ENCODE assay signal across 11 cellular contexts in genomic region chr1:183873642-183874041, GRCh38.
DNase-seq lines count a peak whose midpoint lies in the region; ATAC-seq and TF ChIP-seq lines count a peak whose summit lies in the region.
"Had no signal": no experiment of that assay in that cellular context is flagged by ENCODE, and none has a peak within 500 bp of the region (broad histone marks: within the 10 kb centered on the region; RNA-seq: fewer than 3 reads in every experiment).

No MANE protein-coding gene starts in this region.

- no peaks in the 10 kb centered on the region for H3K27me3 ChIP-seq in IMR-90 (ENCODE audit: control insufficient read depth, insufficient read depth, low read length)
- H3K27me3 ChIP-seq in sigmoid colon, result no peaks in the 10 kb centered on the region
- H3K27me3 ChIP-seq: pancreas had no signal

- H3K4me3 Mint-ChIP-seq in endothelial cell (ENCODE audit: unreplicated experiment), result no peak overlapping the region

- H3K79me1 ChIP-seq in IMR-90 (ENCODE audit: low read depth in 1 of 2, low read length in 2 of 2), result peaks cover 0 to 7% of the 10 kb centered on the region in 2 experiments; a peak in 1 of 4 replicates

- no TSS peak for BruUV-seq in IMR-90 (replicated peaks; lab: Mats Ljungman, UMichigan)

- no peak overlapping the region for H3K18ac ChIP-seq in IMR-90 (ENCODE audit: low read depth, low read length)

- TF ChIP-seq RAD21 in IMR-90 (IDR thresholded peaks at IDR 0.05; ENCODE audit: low read length), result no peak

- no peaks in the 10 kb centered on the region for H3K9me3 Mint-ChIP-seq in endothelial cell (ENCODE audit: unreplicated experiment)
- H3K9me3 Mint-ChIP-seq: dendritic cell treated with granulocyte-macrophage colony-stimulating factor and Interleukin-4, amounts not matched to agents 40 ng/mL and 50 ng/mL, for 4 days had no signal

- CTCF ChIA-PET in IMR-90 (lab: Yijun Ruan, JAX), result no interaction called here

- no CpG with 5 or more reads among the region's 3 CpGs for WGBS in IMR-90 (ENCODE audit: extremely low coverage in 2 of 2, insufficient read length in 1 of 2), 2 experiments
- WGBS in sigmoid colon, 2 donors, result 40 to 72% methylated on average over 3 of the region's 3 CpGs

- peaks cover 5% of the 10 kb centered on the region for H3K27me3 Mint-ChIP-seq in endothelial cell (ENCODE audit: unreplicated experiment)
- H3K27me3 Mint-ChIP-seq: dendritic cell treated with granulocyte-macrophage colony-stimulating factor and Interleukin-4, amounts not matched to agents 40 ng/mL and 50 ng/mL, for 4 days had no signal

- H2BK20ac ChIP-seq in IMR-90 (ENCODE audit: low read depth, low read length), result no peak overlapping the region

- H2BK15ac ChIP-seq in IMR-90 (ENCODE audit: low read depth, low read length), result peak overlapping the region; percentile 47; the same call in 1 of the 3 replicates

- H3K23ac ChIP-seq in IMR-90 (ENCODE audit: low read depth, low read length), result no peak overlapping the region

- no peak overlapping the region for H2AK5ac ChIP-seq in IMR-90 (ENCODE audit: low read depth, low read length)

- no peak overlapping the region for H2AFZ ChIP-seq in IMR-90 (replicated peaks; ENCODE audit: low read length, poor library complexity)

- in situ Hi-C loops in IMR-90 (cut with MboI; ENCODE audit: low sequenced_read_pairs), result no loop called here

- POLR2A ChIA-PET in IMR-90 (lab: Charles Lee; ENCODE audit: unreplicated experiment), result no interaction called here

- H2BK5ac ChIP-seq in IMR-90 (ENCODE audit: low read depth, low read length, poor library complexity, severe bottlenecking), result no peak overlapping the region

- DNase-seq in DMS53 (lab: John Stamatoyannopoulos, UW) (peak; percentile 18), DMS53 treated with DMSO at 0.1 percent for 48 hours (lab: John Stamatoyannopoulos, UW; ENCODE audit: unreplicated experiment) (no peak), IMR-90 (no peak), endothelial cell (ENCODE audit: low spot score) (peak; percentile 10), sigmoid colon (no peak), glomerular visceral epithelial cell (ENCODE audit: extremely low spot score) (no peak)
- DNase-seq in stimulated activated CD4-positive, alpha-beta T cell treated with anti-CD3 and anti-CD28 coated beads, Interleukin-1b, Interleukin-23, amount 100 ng/mL, for 48 hours, result no peak
- DNase-seq in activated CD4-positive, alpha-beta T cell treated with anti-CD3 and anti-CD28 coated beads for 1 hour, result no peak
- DNase-seq: 8988T, pancreas had no signal

- TF ChIP-seq EP300 in sigmoid colon (IDR thresholded peaks at IDR 0.05), result no peak

- H3K27ac ChIP-seq in IMR-90 (ENCODE audit: insufficient read depth, low read length) (no peak overlapping the region), sigmoid colon (peak overlapping the region; percentile 16 to 75 (median 64))

- H3K4me3 ChIP-seq in IMR-90 (ENCODE audit: insufficient read depth, low read depth, low read length) (no peak overlapping the region), sigmoid colon (no peak overlapping the region)
- H3K4me3 ChIP-seq: pancreas had no signal

- peak overlapping the region; percentile 98 for H3K27ac Mint-ChIP-seq in endothelial cell (ENCODE audit: unreplicated experiment)

- H4K8ac ChIP-seq in IMR-90 (ENCODE audit: low read depth in 2 of 2, low read length in 2 of 2), result no peak overlapping the region

- no peak overlapping the region for H3K4me2 ChIP-seq in IMR-90 (ENCODE audit: low read depth, low read length)

- no peak overlapping the region for H3K56ac ChIP-seq in IMR-90 (ENCODE audit: extremely low read depth, insufficient read depth, low read length)

- no peaks in the 10 kb centered on the region for H3K9me3 ChIP-seq in IMR-90 (ENCODE audit: control insufficient read depth, insufficient read depth, low read length)
- H3K9me3 ChIP-seq in sigmoid colon, result no peaks in the 10 kb centered on the region
- H3K9me3 ChIP-seq: pancreas had no signal

- no peak overlapping the region for H3K4ac ChIP-seq in IMR-90 (ENCODE audit: low read depth, low read length)

- H4K5ac ChIP-seq in IMR-90 (ENCODE audit: low read depth, low read length), result no peak overlapping the region

- H3K4me1 ChIP-seq in IMR-90 (ENCODE audit: control insufficient read depth, insufficient read depth, low read length) (peaks cover 11% of the 10 kb centered on the region; the same call in 1 of the 2 replicates), sigmoid colon (peaks cover 0 to 77% (median 65%) of the 10 kb centered on the region in 4 donors)

- H3K14ac ChIP-seq in IMR-90 (replicated peaks; ENCODE audit: low read depth, low read length), result no peak overlapping the region

- no peaks in the 10 kb centered on the region for H4K20me1 ChIP-seq in IMR-90 (ENCODE audit: insufficient read depth, low read length)

- no peak for TF ChIP-seq CTCF in IMR-90 (conservative IDR thresholded peaks at IDR 0.05; ENCODE audit: low read depth, low read length)
- TF ChIP-seq CTCF in endothelial cell (IDR thresholded peaks at IDR 0.05; ENCODE audit: unreplicated experiment), result no peak
- TF ChIP-seq CTCF in sigmoid colon (IDR thresholded peaks at IDR 0.05), result no peak

- dilution Hi-C loops in IMR-90 (cut with HindIII; ENCODE audit: low sequenced_read_pairs, unreplicated experiment), result no loop called here

- intact Hi-C loops in IMR-90 (cut with micrococcal nuclease) (no loop called here), sigmoid colon (cut with DNase I) (no loop called here)

- H3K9ac ChIP-seq in IMR-90 (ENCODE audit: low read depth, low read length), result no peak overlapping the region

- H3K4me1 Mint-ChIP-seq in endothelial cell (ENCODE audit: unreplicated experiment), result peaks cover 83% of the 10 kb centered on the region

- H3K9me1 ChIP-seq in IMR-90 (ENCODE audit: insufficient read depth, low read length), result peaks cover 2% of the 10 kb centered on the region

- TF ChIP-seq POLR2A in IMR-90 (IDR thresholded peaks at IDR 0.05; ENCODE audit: low read depth, low read length) (no peak), sigmoid colon (IDR thresholded peaks at IDR 0.05) (no peak)

- no peak for ATAC-seq in IMR-90 (ENCODE audit: low read depth)

- H4K91ac ChIP-seq in IMR-90 (ENCODE audit: insufficient read depth, low read depth, low read length), result no peak overlapping the region

- no peak overlapping the region for H2BK120ac ChIP-seq in IMR-90 (ENCODE audit: low read depth, low read length)

- H2AK9ac ChIP-seq in IMR-90 (replicated peaks; ENCODE audit: low read depth, low read length, poor library complexity), result no peak overlapping the region

- no peaks in the 10 kb centered on the region for H3K36me3 ChIP-seq in IMR-90 (ENCODE audit: control insufficient read depth, insufficient read depth, low read length)
- no peaks in the 10 kb centered on the region for H3K36me3 ChIP-seq in sigmoid colon
- H3K36me3 ChIP-seq: pancreas had no signal

- peaks cover 22% of the 10 kb centered on the region for H3K36me3 Mint-ChIP-seq in endothelial cell (ENCODE audit: low read depth, unreplicated experiment)

TF ChIP-seq in IMR-90, 13 proteins besides CTCF, POLR2A, EP300 and RAD21:
- TF ChIP-seq MAZ (IDR thresholded peaks at IDR 0.05; ENCODE audit: borderline replicate concordance, low read depth, low read length), result no peak
- no peak for TF ChIP-seq CEBPB (IDR thresholded peaks at IDR 0.05; ENCODE audit: low read depth, low read length)
- TF ChIP-seq FOS (IDR thresholded peaks at IDR 0.05; ENCODE audit: low read depth, low read length), result no peak
- no peak for TF ChIP-seq USF2 (IDR thresholded peaks at IDR 0.05; ENCODE audit: low read depth, low read length)
- TF ChIP-seq MXI1 (IDR thresholded peaks at IDR 0.05; ENCODE audit: borderline replicate concordance, low read depth, low read length), result no peak
- TF ChIP-seq RCOR1 (IDR thresholded peaks at IDR 0.05; ENCODE audit: insufficient replicate concordance, low read length), result no peak
- TF ChIP-seq, protein P1, sequence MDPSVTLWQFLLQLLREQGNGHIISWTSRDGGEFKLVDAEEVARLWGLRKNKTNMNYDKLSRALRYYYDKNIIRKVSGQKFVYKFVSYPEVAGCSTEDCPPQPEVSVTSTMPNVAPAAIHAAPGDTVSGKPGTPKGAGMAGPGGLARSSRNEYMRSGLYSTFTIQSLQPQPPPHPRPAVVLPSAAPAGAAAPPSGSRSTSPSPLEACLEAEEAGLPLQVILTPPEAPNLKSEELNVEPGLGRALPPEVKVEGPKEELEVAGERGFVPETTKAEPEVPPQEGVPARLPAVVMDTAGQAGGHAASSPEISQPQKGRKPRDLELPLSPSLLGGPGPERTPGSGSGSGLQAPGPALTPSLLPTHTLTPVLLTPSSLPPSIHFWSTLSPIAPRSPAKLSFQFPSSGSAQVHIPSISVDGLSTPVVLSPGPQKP (IDR thresholded peaks at IDR 0.05; ENCODE audit: borderline replicate concordance, low read depth, low read length), result no peak
- TF ChIP-seq NFE2L2 (IDR thresholded peaks at IDR 0.05; ENCODE audit: low read depth, low read length), result no peak
- TF ChIP-seq BHLHE40 (IDR thresholded peaks at IDR 0.05; ENCODE audit: low read depth, low read length), result no peak
- TF ChIP-seq RFX5 (IDR thresholded peaks at IDR 0.05; ENCODE audit: low read depth, low read length), result no peak
- TF ChIP-seq SMC3 (IDR thresholded peaks at IDR 0.05; ENCODE audit: low read depth, low read length), result no peak
- TF ChIP-seq CHD1 (IDR thresholded peaks at IDR 0.05; ENCODE audit: low read depth, low read length), result no peak
- no peak for TF ChIP-seq MAFK (IDR thresholded peaks at IDR 0.05; ENCODE audit: low read depth, low read length)
TF ChIP-seq in IMR-90: peak in this region for 0.

Comparison
In these comparisons a context has a peak if more than half of its experiments do, and no peak if none do; other contexts are left out.
1. DNase-seq: peak in DMS53 (single experiment) and endothelial cell (single experiment); none in DMS53 treated with DMSO at 0.1 percent for 48 hours (single experiment), IMR-90 (single experiment), sigmoid colon (single experiment), glomerular visceral epithelial cell (single experiment), stimulated activated CD4-positive, alpha-beta T cell treated with anti-CD3 and anti-CD28 coated beads, Interleukin-1b, Interleukin-23, amount 100 ng/mL, for 48 hours (single experiment) and activated CD4-positive, alpha-beta T cell treated with anti-CD3 and anti-CD28 coated beads for 1 hour (single experiment).